1 cellular context compared by ENCODE assay signal in genomic region chr17:1908699-1909309, GRCh38.
TF ChIP-seq lines count a peak whose summit lies in the region.

No MANE protein-coding gene starts in this region.

TF ChIP-seq in HepG2, 621 proteins besides CTCF, POLR2A, EP300 and RAD21 (continued from another document):
- no peak for TF ChIP-seq KIAA2018 (CRISPR knock-in tag; IDR thresholded peaks at IDR 0.05; ENCODE audit: borderline replicate concordance)
